In the genomic region with DNA sequence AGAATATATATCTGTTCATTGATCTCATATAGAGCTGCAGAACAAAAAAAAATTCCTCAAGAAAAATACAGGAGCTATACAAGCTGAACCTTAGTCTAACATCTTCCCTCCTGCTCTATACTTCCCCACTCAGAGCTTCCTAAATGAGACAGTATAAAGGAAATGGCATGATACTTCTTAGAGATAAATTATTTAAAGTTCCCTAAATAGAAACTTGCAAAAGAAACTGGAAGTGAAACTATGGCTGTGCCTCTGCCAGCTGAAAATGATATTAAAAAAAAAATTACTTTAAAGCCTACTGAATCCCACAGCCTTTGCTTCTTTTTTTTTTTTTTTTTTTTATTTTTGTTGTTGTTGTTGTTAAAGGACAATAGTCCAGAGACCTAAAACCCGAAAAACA, we compare ENCODE assay signal across 11 cellular contexts. TPM values are rescaled to one million over a fixed set of nuclear protein-coding genes. Genes with fewer than 3 reads are reported as not detected.
DNase-seq lines count a peak whose midpoint lies in the region; ATAC-seq and TF ChIP-seq lines count a peak whose summit lies in the region.
"Had no signal": no experiment of that assay in that cellular context is flagged by ENCODE, and none has a peak within 500 bp of the region (broad histone marks: within the 10 kb centered on the region; RNA-seq: fewer than 3 reads in every experiment).

No MANE protein-coding gene starts in this region.

- H3K4me1 ChIP-seq in colonic mucosa = peaks cover 9% of the 10 kb centered on the region

- no peaks in the 10 kb centered on the region for H3K36me3 ChIP-seq in colonic mucosa

- CTCF ChIA-PET in WTC11 (lab: Charles Lee) = interaction anchor here (0.7 to 0.9 kb wide), 2 partner anchors 101 to 157 kb away, joined by 3 to 5 read pairs; no protein-coding TSS in a partner anchor

- no peaks in the 10 kb centered on the region for H3K9me3 ChIP-seq in colonic mucosa

- no peak overlapping the region for H3K9ac ChIP-seq in colonic mucosa (ENCODE audit: low read depth in 2 of 2, low read length in 2 of 2)

- H3K9me3 Mint-ChIP-seq in WTC11 = peaks cover 13% of the 10 kb centered on the region

- H3K4me3 ChIP-seq in colonic mucosa = no peak overlapping the region

- DNase-seq in SIG-M5 treated with dmso at 0.1 percent for 504 hours (lab: John Stamatoyannopoulos, UW; ENCODE audit: unreplicated experiment) (peak; percentile 74), SIG-M5 (lab: John Stamatoyannopoulos, UW) (no peak), NOMO-1 treated with dmso at 0.1 percent for 144 hours (lab: John Stamatoyannopoulos, UW; ENCODE audit: unreplicated experiment) (peak; percentile 74), colonic mucosa (no peak), pons (ENCODE audit: low spot score) (peak; percentile 68), WTC11 (ENCODE audit: low spot score) (no peak), GM19240 (ENCODE audit: insufficient read length, low spot score) (no peak), NCI-H510A treated with DMSO at 0.1 percent for 48 hours (lab: John Stamatoyannopoulos, UW) (no peak)
- DNase-seq: effector CD4-positive, alpha-beta T cell; NCI-H1048 had no signal

- H3K4me3 Mint-ChIP-seq in WTC11 = no peak overlapping the region

- no peaks in the 10 kb centered on the region for H3K27me3 Mint-ChIP-seq in WTC11 (ENCODE audit: low read depth)

- no peak for ATAC-seq in WTC11

- POLR2A ChIA-PET in WTC11 (lab: Charles Lee) = interaction anchor here (0.6 kb wide), 1 partner anchor 399 kb away, joined by 4 read pairs; no protein-coding TSS in a partner anchor

- TF ChIP-seq CTCF in colonic mucosa (IDR thresholded peaks at IDR 0.05) = no peak
- no peak for TF ChIP-seq CTCF in WTC11 (IDR thresholded peaks at IDR 0.05)

- peaks cover 30% of the 10 kb centered on the region for H3K36me3 Mint-ChIP-seq in WTC11

- no peak overlapping the region for H3K27ac Mint-ChIP-seq in WTC11

- H3K27me3 ChIP-seq in colonic mucosa = no peaks in the 10 kb centered on the region

- intact Hi-C loops in colonic mucosa (cut with DNase I) = no loop called here

- H3K4me1 Mint-ChIP-seq in WTC11 = peaks cover 3% of the 10 kb centered on the region; the same call in 1 of the 2 replicates

- H3K27ac ChIP-seq in colonic mucosa = peak overlapping the region; percentile 5
- H3K27ac ChIP-seq: 22Rv1 had no signal

TF ChIP-seq in WTC11, 78 proteins besides CTCF, POLR2A, EP300 and RAD21:
- TF ChIP-seq RORB (CRISPR knock-in tag; IDR thresholded peaks at IDR 0.05) (no peak), SP1 (CRISPR knock-in tag; conservative IDR thresholded peaks at IDR 0.05) (no peak), NR3C1 (CRISPR knock-in tag; conservative IDR thresholded peaks at IDR 0.05; ENCODE audit: low read depth) (no peak), GRHL2 (CRISPR knock-in tag; IDR thresholded peaks at IDR 0.05; ENCODE audit: insufficient replicate concordance, severe bottlenecking) (no peak), GTF2I (CRISPR knock-in tag; conservative IDR thresholded peaks at IDR 0.05) (no peak)
- TF ChIP-seq, protein P1, sequence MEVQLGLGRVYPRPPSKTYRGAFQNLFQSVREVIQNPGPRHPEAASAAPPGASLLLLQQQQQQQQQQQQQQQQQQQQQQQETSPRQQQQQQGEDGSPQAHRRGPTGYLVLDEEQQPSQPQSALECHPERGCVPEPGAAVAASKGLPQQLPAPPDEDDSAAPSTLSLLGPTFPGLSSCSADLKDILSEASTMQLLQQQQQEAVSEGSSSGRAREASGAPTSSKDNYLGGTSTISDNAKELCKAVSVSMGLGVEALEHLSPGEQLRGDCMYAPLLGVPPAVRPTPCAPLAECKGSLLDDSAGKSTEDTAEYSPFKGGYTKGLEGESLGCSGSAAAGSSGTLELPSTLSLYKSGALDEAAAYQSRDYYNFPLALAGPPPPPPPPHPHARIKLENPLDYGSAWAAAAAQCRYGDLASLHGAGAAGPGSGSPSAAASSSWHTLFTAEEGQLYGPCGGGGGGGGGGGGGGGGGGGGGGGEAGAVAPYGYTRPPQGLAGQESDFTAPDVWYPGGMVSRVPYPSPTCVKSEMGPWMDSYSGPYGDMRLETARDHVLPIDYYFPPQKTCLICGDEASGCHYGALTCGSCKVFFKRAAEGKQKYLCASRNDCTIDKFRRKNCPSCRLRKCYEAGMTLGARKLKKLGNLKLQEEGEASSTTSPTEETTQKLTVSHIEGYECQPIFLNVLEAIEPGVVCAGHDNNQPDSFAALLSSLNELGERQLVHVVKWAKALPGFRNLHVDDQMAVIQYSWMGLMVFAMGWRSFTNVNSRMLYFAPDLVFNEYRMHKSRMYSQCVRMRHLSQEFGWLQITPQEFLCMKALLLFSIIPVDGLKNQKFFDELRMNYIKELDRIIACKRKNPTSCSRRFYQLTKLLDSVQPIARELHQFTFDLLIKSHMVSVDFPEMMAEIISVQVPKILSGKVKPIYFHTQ (CRISPR knock-in tag; IDR thresholded peaks at IDR 0.05) = no peak

RNA-seq across cellular contexts. Expression of a gene that starts 11.6 kb away (rescaled TPM):
- total RNA-seq in colonic mucosa (10 to 100 TPM; 49.5 to 57.3 TPM), WTC11 (2021) (50.8 to 60.5 TPM (median 59.1 TPM) in 3 replicates)

RNA-seq across cellular contexts. Expression of a gene that starts 37.9 kb away (rescaled TPM):
- 100 to 1,000 TPM; 387 to 432 TPM for total RNA-seq in colonic mucosa
- 214 to 234 TPM (median 220 TPM) in 3 replicates for total RNA-seq in WTC11 (2021)

Comparison
In these comparisons a context has a peak if more than half of its experiments do, and no peak if none do; other contexts are left out.
1. DNase-seq: peak in SIG-M5 treated with dmso at 0.1 percent for 504 hours (single experiment), NOMO-1 treated with dmso at 0.1 percent for 144 hours (single experiment) and pons (single experiment); none in SIG-M5 (single experiment), colonic mucosa (single experiment), WTC11 (single experiment), GM19240 (single experiment) and NCI-H510A treated with DMSO at 0.1 percent for 48 hours (single experiment).